25 cellular contexts compared by ENCODE assay signal in the genomic region with DNA sequence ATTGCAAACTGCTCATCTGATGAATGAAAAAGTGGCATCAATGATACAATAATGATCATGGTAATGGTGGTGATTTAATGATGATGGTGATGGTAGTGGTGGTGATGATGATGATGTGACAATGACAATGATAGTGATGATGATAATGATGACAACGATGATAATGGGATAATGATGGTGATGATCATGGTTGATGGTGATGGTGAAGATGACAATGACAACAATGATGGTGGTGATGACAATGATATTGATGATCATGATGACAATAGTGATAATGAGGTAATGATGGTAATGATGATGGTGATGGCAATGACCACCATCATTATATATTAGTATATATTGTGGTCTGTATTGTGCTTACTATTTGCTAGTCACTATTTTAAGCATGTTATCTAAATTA.
DNase-seq lines count a peak whose midpoint lies in the region; FAIRE-seq and TF ChIP-seq lines count a peak whose summit lies in the region.
"Had no signal": no experiment of that assay in that cellular context is flagged by ENCODE, and none has a peak within 500 bp of the region (broad histone marks: within the 10 kb centered on the region; RNA-seq: fewer than 3 reads in every experiment).

No MANE protein-coding gene starts in this region.

- H3K27ac ChIP-seq in HEK293 (ENCODE audit: extremely low read depth, low read depth, low read length): no peak overlapping the region
- H3K27ac ChIP-seq: BLaER1 had no signal

- FAIRE-seq in HTR-8/SVneo (lab: Jason Lieb, UNC): peak; percentile 31
- peak; percentile 98 for FAIRE-seq in urothelium cell line (lab: Jason Lieb, UNC)
- FAIRE-seq: A204.1, GM12878, GM12892, GM18507 had no signal

- H3K4me3 ChIP-seq in HEK293 (ENCODE audit: low read depth, low read length): no peak overlapping the region
- H3K4me3 ChIP-seq in H7 (ENCODE audit: insufficient read depth, low read depth, low read length): no peak overlapping the region
- H3K4me3 ChIP-seq: BLaER1, GM12878 had no signal

- H3K36me3 ChIP-seq in HEK293 (ENCODE audit: control insufficient read depth in 2 of 2, insufficient read depth in 1 of 2, low read length in 2 of 2): no peaks in the 10 kb centered on the region
- no peaks in the 10 kb centered on the region for H3K36me3 ChIP-seq in H7 (replicated peaks; ENCODE audit: control insufficient read depth, insufficient read depth, low read length)
- H3K36me3 ChIP-seq: BE2C had no signal

- CTCF ChIA-PET in HEK293 (lab: Yijun Ruan, JAX): interaction anchor here (0.6 kb wide), 1 partner anchor 224 kb away, joined by 3 read pairs; no protein-coding TSS in a partner anchor

- H3K9me3 ChIP-seq in HEK293 (ENCODE audit: control insufficient read depth, insufficient read depth, low read depth, low read length): no peaks in the 10 kb centered on the region
- H3K9me3 ChIP-seq: BE2C had no signal

- H3K4me1 ChIP-seq in HEK293 (ENCODE audit: control insufficient read depth, insufficient read depth, low read length): no peaks in the 10 kb centered on the region
- H3K4me1 ChIP-seq: BE2C had no signal

- TF ChIP-seq CTCF in HEK293 (tag by site-specific recombination; IDR thresholded peaks at IDR 0.05): no peak

- DNase-seq in HTR-8/SVneo (ENCODE audit: insufficient read length, low spot score): no peak
- DNase-seq in urothelium cell line (ENCODE audit: low spot score): no peak
- DNase-seq in NCI-H2029 (lab: John Stamatoyannopoulos, UW): no peak
- DNase-seq in H7: no peak
- DNase-seq: 8988T; ACHN; BE2C; C1 segment of cervical spinal cord; CD4-positive, alpha-beta memory T cell; CD4-positive, CD25-positive, alpha-beta regulatory T cell; CD8-positive, alpha-beta memory T cell; COR-L47; DMS 273 treated with DMSO at 0.1 percent for 48 hours; DMS153; DMS53; DMS79; DND-41; EL; GDM1 had no signal

- H3K27me3 ChIP-seq in H7 (ENCODE audit: control insufficient read depth, insufficient read depth, low read length): no peaks in the 10 kb centered on the region
- H3K27me3 ChIP-seq: BE2C, BLaER1 had no signal

- POLR2A ChIA-PET in HEK293 (lab: Yijun Ruan, JAX): no interaction called here

TF ChIP-seq in HEK293, 187 proteins besides CTCF, POLR2A, EP300 and RAD21:
- peak; percentile 64 for TF ChIP-seq ATF2 (tag by site-specific recombination; IDR thresholded peaks at IDR 0.05; ENCODE audit: low read depth)
- TF ChIP-seq, protein P1, sequence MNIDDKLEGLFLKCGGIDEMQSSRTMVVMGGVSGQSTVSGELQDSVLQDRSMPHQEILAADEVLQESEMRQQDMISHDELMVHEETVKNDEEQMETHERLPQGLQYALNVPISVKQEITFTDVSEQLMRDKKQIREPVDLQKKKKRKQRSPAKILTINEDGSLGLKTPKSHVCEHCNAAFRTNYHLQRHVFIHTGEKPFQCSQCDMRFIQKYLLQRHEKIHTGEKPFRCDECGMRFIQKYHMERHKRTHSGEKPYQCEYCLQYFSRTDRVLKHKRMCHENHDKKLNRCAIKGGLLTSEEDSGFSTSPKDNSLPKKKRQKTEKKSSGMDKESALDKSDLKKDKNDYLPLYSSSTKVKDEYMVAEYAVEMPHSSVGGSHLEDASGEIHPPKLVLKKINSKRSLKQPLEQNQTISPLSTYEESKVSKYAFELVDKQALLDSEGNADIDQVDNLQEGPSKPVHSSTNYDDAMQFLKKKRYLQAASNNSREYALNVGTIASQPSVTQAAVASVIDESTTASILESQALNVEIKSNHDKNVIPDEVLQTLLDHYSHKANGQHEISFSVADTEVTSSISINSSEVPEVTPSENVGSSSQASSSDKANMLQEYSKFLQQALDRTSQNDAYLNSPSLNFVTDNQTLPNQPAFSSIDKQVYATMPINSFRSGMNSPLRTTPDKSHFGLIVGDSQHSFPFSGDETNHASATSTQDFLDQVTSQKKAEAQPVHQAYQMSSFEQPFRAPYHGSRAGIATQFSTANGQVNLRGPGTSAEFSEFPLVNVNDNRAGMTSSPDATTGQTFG (tag by site-specific recombination; IDR thresholded peaks at IDR 0.05; ENCODE audit: borderline replicate concordance): 0 out of 2 replicates have a peak, but pooled peaks have one; percentile 52
- TF ChIP-seq ZNF580 (tag by site-specific recombination; IDR thresholded peaks at IDR 0.05): no peak
- TF ChIP-seq ZNF221 (tag by site-specific recombination; IDR thresholded peaks at IDR 0.05; ENCODE audit: borderline replicate concordance): no peak
- TF ChIP-seq GLI4 (tag by site-specific recombination; IDR thresholded peaks at IDR 0.05): no peak
